12 cellular contexts compared by ENCODE assay signal in genomic region chr11:114178656-114179055, GRCh38.
DNase-seq lines count a peak whose midpoint lies in the region; ATAC-seq and TF ChIP-seq lines count a peak whose summit lies in the region.
"Had no signal": no experiment of that assay in that cellular context is flagged by ENCODE, and none has a peak within 500 bp of the region (broad histone marks: within the 10 kb centered on the region; RNA-seq: fewer than 3 reads in every experiment).

No MANE protein-coding gene starts in this region.

- H2BK5ac ChIP-seq in mesenchymal stem cell (ENCODE audit: low read depth, low read length, poor library complexity, severe bottlenecking) = no peak overlapping the region

- H3K23ac ChIP-seq in mesenchymal stem cell (ENCODE audit: low read length in 2 of 2) = no peak overlapping the region

- WGBS in mesenchymal stem cell = 100% methylated on average over 1 of the region's 1 CpG
- WGBS in stomach, 5 donors = 74 to 87% (median 80%) methylated on average over 1 of the region's 1 CpG

- H4K91ac ChIP-seq in mesenchymal stem cell (ENCODE audit: low read length) = peak overlapping the region; percentile 83

- H2BK120ac ChIP-seq in mesenchymal stem cell (ENCODE audit: low read depth, low read length) = peak overlapping the region; percentile 71

- H3K4me3 Mint-ChIP-seq in CD8-positive, alpha-beta memory T cell = peak overlapping the region in 5 of 7 donors; percentile 23 to 50 (median 46)
- H3K4me3 Mint-ChIP-seq in brain = no peak overlapping the region
- H3K4me3 Mint-ChIP-seq in effector memory CD8-positive, alpha-beta T cell = peak overlapping the region in 1 of 2 donors; percentile 54

- no peak overlapping the region for H3K4me2 ChIP-seq in mesenchymal stem cell (ENCODE audit: low read length, poor library complexity, severe bottlenecking)

- no peak for TF ChIP-seq EP300 in stomach (IDR thresholded peaks at IDR 0.05)

- peak overlapping the region; percentile 70 to 95 for H3K4ac ChIP-seq in mesenchymal stem cell (ENCODE audit: low read depth in 1 of 2, low read length in 2 of 2)

- peaks cover 76 to 87% (median 84%) of the 10 kb centered on the region in 3 donors for H3K4me1 Mint-ChIP-seq in CD8-positive, alpha-beta memory T cell
- peaks cover 82% of the 10 kb centered on the region for H3K4me1 Mint-ChIP-seq in brain
- peaks cover 48 to 61% of the 10 kb centered on the region in 2 donors for H3K4me1 Mint-ChIP-seq in effector memory CD8-positive, alpha-beta T cell (ENCODE audit: low read depth in 2 of 2)

- H3K27ac ChIP-seq in CD8-positive, alpha-beta memory T cell (ENCODE audit: low read depth, low read length) = no peak overlapping the region
- H3K27ac ChIP-seq in mesenchymal stem cell (ENCODE audit: low read length, poor library complexity, severe bottlenecking) (no peak overlapping the region), stomach (peak overlapping the region; percentile 92 to 99 (median 95))

- CTCF ChIA-PET in CD8-positive, alpha-beta memory T cell (lab: Charles Lee) = interaction anchor here (1.4 to 2.7 kb wide), 4 partner anchors 10 to 83 kb away, joined by 3 to 7 read pairs (median 6); no protein-coding TSS in a partner anchor

- H3K9me3 ChIP-seq in CD8-positive, alpha-beta memory T cell (ENCODE audit: low read length) = no peaks in the 10 kb centered on the region
- H3K9me3 ChIP-seq in mesenchymal stem cell (ENCODE audit: control insufficient read depth, low read length) (no peaks in the 10 kb centered on the region), stomach (no peaks in the 10 kb centered on the region)

- DNase-seq in CD8-positive, alpha-beta memory T cell = no peak
- DNase-seq in mesenchymal stem cell = no peak
- no peak for DNase-seq in stomach
- DNase-seq in effector memory CD8-positive, alpha-beta T cell = no peak
- no peak for DNase-seq in NAMALWA (ENCODE audit: low spot score)
- DNase-seq: activated CD4-positive, CD25-positive, alpha-beta regulatory T cell; NCI-H446 treated with DMSO at 0.1 percent for 48 hours; SIG-M5 had no signal

- H2BK15ac ChIP-seq in mesenchymal stem cell (ENCODE audit: low read depth, poor library complexity, severe bottlenecking) = peak overlapping the region; percentile 54

- H3K27ac Mint-ChIP-seq in CD8-positive, alpha-beta memory T cell = peak overlapping the region in 7 of 8 donors; percentile 11 to 91 (median 78)
- H3K27ac Mint-ChIP-seq in brain = peak overlapping the region in 4 of 5 experiments; percentile 29 to 90 (median 62)
- H3K27ac Mint-ChIP-seq in effector memory CD8-positive, alpha-beta T cell = peak overlapping the region in 1 of 2 donors; percentile 81
- H3K27ac Mint-ChIP-seq: activated T-helper 2 cell treated with anti-CD3 and anti-CD28 coated beads, Interferon-gamma antibody, Interleukin-2, Interleukin-4, amounts not matched to agents 10 μg/mL and 5 μg/mL and 100 μg/mL, durations not matched to agents 14 hours and 24 hours and 36 hours had no signal

- H3K14ac ChIP-seq in mesenchymal stem cell (ENCODE audit: low read length in 2 of 2) = peak overlapping the region in 1 of 2 experiments; percentile 76

- H3K79me1 ChIP-seq in mesenchymal stem cell (replicated peaks; ENCODE audit: low read length, poor library complexity, severe bottlenecking) = no peaks in the 10 kb centered on the region

- POLR2A ChIA-PET in CD8-positive, alpha-beta memory T cell (lab: Charles Lee) = interaction anchor here (1.2 kb wide), 1 partner anchor 9 kb away, joined by 3 read pairs; no protein-coding TSS in a partner anchor

- H3K9me3 Mint-ChIP-seq in CD8-positive, alpha-beta memory T cell = no peaks in the 10 kb centered on the region
- H3K9me3 Mint-ChIP-seq in brain = peaks cover 0 to 5% (median 0%) of the 10 kb centered on the region in 5 experiments
- H3K9me3 Mint-ChIP-seq in effector memory CD8-positive, alpha-beta T cell = no peaks in the 10 kb centered on the region
- H3K9me3 Mint-ChIP-seq: activated T-helper 2 cell treated with anti-CD3 and anti-CD28 coated beads, Interferon-gamma antibody, Interleukin-2, Interleukin-4, amounts not matched to agents 10 μg/mL and 5 μg/mL and 100 μg/mL, durations not matched to agents 14 hours and 24 hours and 36 hours had no signal

- ATAC-seq in GM18520 (IDR thresholded peaks at IDR 0.05; ENCODE audit: unreplicated experiment) (no peak), GM21381 (IDR thresholded peaks at IDR 0.05; ENCODE audit: unreplicated experiment) (no peak)
- no peak for ATAC-seq in effector memory CD8-positive, alpha-beta T cell (replicated peaks)

- TF ChIP-seq CTCF in brain (conservative IDR thresholded peaks at IDR 0.05) (no peak), stomach (IDR thresholded peaks at IDR 0.05) (no peak)

- TF ChIP-seq POLR2A in stomach (IDR thresholded peaks at IDR 0.05) = no peak

- no peaks in the 10 kb centered on the region for H3K36me3 ChIP-seq in CD8-positive, alpha-beta memory T cell (ENCODE audit: insufficient read depth, low read length)
- no peaks in the 10 kb centered on the region for H3K36me3 ChIP-seq in mesenchymal stem cell (ENCODE audit: control insufficient read depth in 1 of 2, insufficient read depth in 2 of 2, low read depth in 1 of 2, low read length in 2 of 2)
- H3K36me3 ChIP-seq in stomach = peaks cover 0 to 2% (median 0%) of the 10 kb centered on the region in 4 donors

- H2AK5ac ChIP-seq in mesenchymal stem cell (ENCODE audit: low read length, severe bottlenecking) = no peak overlapping the region

- H3K36me3 Mint-ChIP-seq in CD8-positive, alpha-beta memory T cell = no peaks in the 10 kb centered on the region
- H3K36me3 Mint-ChIP-seq in brain = no peaks in the 10 kb centered on the region
- H3K36me3 Mint-ChIP-seq in effector memory CD8-positive, alpha-beta T cell (ENCODE audit: insufficient read depth) = peaks cover 10% of the 10 kb centered on the region

- H3K4me3 ChIP-seq in CD8-positive, alpha-beta memory T cell (ENCODE audit: low read length) = no peak overlapping the region
- H3K4me3 ChIP-seq in mesenchymal stem cell (ENCODE audit: insufficient read depth in 1 of 2, low read depth in 1 of 2, low read length in 2 of 2) (no peak overlapping the region), stomach (no peak overlapping the region)

- H3K27me3 Mint-ChIP-seq in CD8-positive, alpha-beta memory T cell = peaks cover 0 to 3% of the 10 kb centered on the region in 2 donors
- H3K27me3 Mint-ChIP-seq in brain = peaks cover 6% of the 10 kb centered on the region
- H3K27me3 Mint-ChIP-seq in effector memory CD8-positive, alpha-beta T cell = no peaks in the 10 kb centered on the region

- peaks cover 78% of the 10 kb centered on the region for H3K4me1 ChIP-seq in CD8-positive, alpha-beta memory T cell (ENCODE audit: insufficient read depth, low read length)
- H3K4me1 ChIP-seq in mesenchymal stem cell (ENCODE audit: control insufficient read depth, insufficient read depth, low read depth, low read length) (no peaks in the 10 kb centered on the region), stomach (peaks cover 92 to 99% (median 95%) of the 10 kb centered on the region in 4 donors)

- H2BK12ac ChIP-seq in mesenchymal stem cell (ENCODE audit: low read length in 2 of 2) = peak overlapping the region; percentile 69 to 87

- H3K9ac ChIP-seq in mesenchymal stem cell (ENCODE audit: low read length) = no peak overlapping the region

- H3K27me3 ChIP-seq in CD8-positive, alpha-beta memory T cell (ENCODE audit: insufficient read depth, low read length, poor library complexity, severe bottlenecking) = no peaks in the 10 kb centered on the region
- H3K27me3 ChIP-seq in mesenchymal stem cell (ENCODE audit: control insufficient read depth in 1 of 2, insufficient read depth in 1 of 2, low read length in 2 of 2) (peaks cover 95 to 97% of the 10 kb centered on the region in 2 experiments), stomach (no peaks in the 10 kb centered on the region)

- intact Hi-C loops in stomach (cut with DNase I; ENCODE audit: low total_unique reads) = no loop called here

- H4K8ac ChIP-seq in mesenchymal stem cell (ENCODE audit: low read length) = peak overlapping the region; percentile 84

- H3K18ac ChIP-seq in mesenchymal stem cell (ENCODE audit: low read depth in 1 of 2, low read length in 2 of 2) = peak overlapping the region; percentile 73 to 92

- no peak overlapping the region for H2AFZ ChIP-seq in mesenchymal stem cell (ENCODE audit: low read depth, low read length)

Comparison
In these comparisons a context has a peak if more than half of its experiments do, and no peak if none do; other contexts are left out.
1. H3K27ac ChIP-seq: peak in stomach (5 of 5); none in CD8-positive, alpha-beta memory T cell (single experiment) and mesenchymal stem cell (single experiment).
2. H3K4me3 Mint-ChIP-seq: peak in CD8-positive, alpha-beta memory T cell (5 of 7); none in brain (0 of 5).